ENCODE assay signal across 9 cellular contexts in the genomic region with DNA sequence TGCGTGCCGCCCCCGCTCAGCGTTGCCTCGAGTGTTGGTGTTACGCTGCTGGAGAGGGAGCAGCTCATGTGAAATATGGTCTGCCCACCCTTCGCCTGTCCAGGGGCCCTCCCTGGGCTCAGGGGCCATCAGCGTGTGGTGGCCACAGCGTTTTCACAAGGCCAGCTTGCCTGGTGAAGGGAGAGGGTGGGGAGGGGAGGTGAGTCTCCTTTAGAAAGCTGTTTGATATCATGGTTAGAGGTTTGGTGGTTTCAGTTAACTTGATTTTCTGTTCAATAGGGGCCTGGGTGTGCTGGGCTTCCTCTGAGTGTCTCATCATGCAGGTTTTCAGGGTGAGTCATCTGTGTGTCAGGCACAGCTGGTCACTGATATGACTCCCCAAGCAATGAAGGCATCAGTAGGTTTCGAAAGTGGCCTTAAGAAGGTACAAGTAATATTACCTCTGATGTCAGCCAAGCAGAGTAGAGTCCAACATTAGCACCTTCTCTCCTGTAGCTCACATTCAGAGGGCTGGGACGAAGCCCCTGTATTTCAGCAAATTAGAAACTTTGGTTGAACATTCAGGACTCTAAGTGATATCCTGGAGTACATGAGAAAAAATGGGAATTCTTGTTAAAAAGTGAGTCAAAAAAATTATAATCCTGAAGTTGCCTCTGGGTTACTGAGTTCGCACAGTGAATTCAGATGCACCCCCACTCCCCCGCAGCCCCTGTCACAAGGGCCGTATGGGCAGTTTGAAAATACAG.
DNase-seq lines count a peak whose midpoint lies in the region; FAIRE-seq and TF ChIP-seq lines count a peak whose summit lies in the region.
"Had no signal": no experiment of that assay in that cellular context is flagged by ENCODE, and none has a peak within 500 bp of the region (broad histone marks: within the 10 kb centered on the region; RNA-seq: fewer than 3 reads in every experiment).

No MANE protein-coding gene starts in this region.

- no peak overlapping the region for H3K4me3 Mint-ChIP-seq in MCF 10A (ENCODE audit: unreplicated experiment)
- H3K4me3 Mint-ChIP-seq in progenitor cell of endocrine pancreas (ENCODE audit: low read depth) = no peak overlapping the region

- H3K9me3 ChIP-seq in breast epithelium = no peaks in the 10 kb centered on the region

- BruUV-seq in MCF 10A (replicated peaks; lab: Mats Ljungman, UMichigan) = no TSS peak

- H3K27ac ChIP-seq in breast epithelium (no peak overlapping the region), epithelial cell of prostate (peak overlapping the region; percentile 61)

- intact Hi-C loops in MCF 10A (cut with micrococcal nuclease) = no loop called here
- intact Hi-C loops in breast epithelium (cut with DNase I; ENCODE audit: low total_unique reads) = no loop called here

- H3K27ac Mint-ChIP-seq in MCF 10A (ENCODE audit: low read depth, unreplicated experiment) (peak overlapping the region; percentile 63), progenitor cell of endocrine pancreas (peak overlapping the region; percentile 76)

- FAIRE-seq in RCC 7860 (lab: Jason Lieb, UNC) = peak; percentile 94
- FAIRE-seq: GM18507 had no signal

- H3K4me3 ChIP-seq in breast epithelium = no peak overlapping the region

- no peak for TF ChIP-seq POLR2A in breast epithelium (IDR thresholded peaks at IDR 0.05)

- peaks cover 23% of the 10 kb centered on the region for H3K4me1 Mint-ChIP-seq in MCF 10A (ENCODE audit: insufficient read depth, unreplicated experiment)
- peaks cover 16% of the 10 kb centered on the region for H3K4me1 Mint-ChIP-seq in progenitor cell of endocrine pancreas (ENCODE audit: low read depth)

- H3K27me3 ChIP-seq in breast epithelium = no peaks in the 10 kb centered on the region

- H3K27me3 Mint-ChIP-seq in MCF 10A (ENCODE audit: insufficient read depth, unreplicated experiment) (no peaks in the 10 kb centered on the region), progenitor cell of endocrine pancreas (no peaks in the 10 kb centered on the region)

- TF ChIP-seq CTCF in MCF 10A (IDR thresholded peaks at IDR 0.05; ENCODE audit: unreplicated experiment) (no peak), breast epithelium (IDR thresholded peaks at IDR 0.05) (no peak), progenitor cell of endocrine pancreas (IDR thresholded peaks at IDR 0.05; ENCODE audit: unreplicated experiment) (no peak)

- CTCF ChIA-PET in MCF 10A (lab: Yijun Ruan, JAX) = interaction anchor here (0.6 to 1.1 kb wide), 3 partner anchors 11 to 108 kb away, joined by 3 to 4 read pairs (median 3); no protein-coding TSS in a partner anchor

- POLR2A ChIA-PET in MCF 10A (lab: Yijun Ruan, JAX) = interaction anchor here (0.6 to 0.7 kb wide), 2 partner anchors 85 to 121 kb away, joined by 3 read pairs; no protein-coding TSS in a partner anchor

- no peaks in the 10 kb centered on the region for H3K36me3 ChIP-seq in breast epithelium

- no peaks in the 10 kb centered on the region for H3K4me1 ChIP-seq in breast epithelium

- DNase-seq in MCF 10A (ENCODE audit: unreplicated experiment) (peak; percentile 87), breast epithelium (ENCODE audit: low spot score in 2 of 2) (no peak), RCC 7860 (ENCODE audit: low spot score) (peak; percentile 97), epithelial cell of prostate (ENCODE audit: low read depth, low spot score) (peak; percentile 84), progenitor cell of endocrine pancreas (ENCODE audit: low spot score, unreplicated experiment) (no peak), SKM-1 (lab: John Stamatoyannopoulos, UW; ENCODE audit: unreplicated experiment) (no peak), activated gamma-delta T cell treated with Interleukin-2 at 50 U/mL for 16 hours (no peak), NCI-H345 treated with DMSO at 0.1 percent for 48 hours (lab: John Stamatoyannopoulos, UW; ENCODE audit: unreplicated experiment) (no peak)

- no peaks in the 10 kb centered on the region for H3K9me3 Mint-ChIP-seq in MCF 10A (ENCODE audit: unreplicated experiment)
- no peaks in the 10 kb centered on the region for H3K9me3 Mint-ChIP-seq in progenitor cell of endocrine pancreas (ENCODE audit: low read depth)

- H3K36me3 Mint-ChIP-seq in MCF 10A (ENCODE audit: insufficient read depth, unreplicated experiment) = peaks cover 4% of the 10 kb centered on the region
- H3K36me3 Mint-ChIP-seq in progenitor cell of endocrine pancreas (ENCODE audit: insufficient read depth) = peaks cover 15% of the 10 kb centered on the region

Comparison
In these comparisons a context has a peak if more than half of its experiments do, and no peak if none do; other contexts are left out.
1. DNase-seq: peak in MCF 10A (single experiment), RCC 7860 (single experiment) and epithelial cell of prostate (single experiment); none in breast epithelium (0 of 2), progenitor cell of endocrine pancreas (single experiment), SKM-1 (single experiment), activated gamma-delta T cell treated with Interleukin-2 at 50 U/mL for 16 hours (single experiment) and NCI-H345 treated with DMSO at 0.1 percent for 48 hours (single experiment).